In the genomic region with DNA sequence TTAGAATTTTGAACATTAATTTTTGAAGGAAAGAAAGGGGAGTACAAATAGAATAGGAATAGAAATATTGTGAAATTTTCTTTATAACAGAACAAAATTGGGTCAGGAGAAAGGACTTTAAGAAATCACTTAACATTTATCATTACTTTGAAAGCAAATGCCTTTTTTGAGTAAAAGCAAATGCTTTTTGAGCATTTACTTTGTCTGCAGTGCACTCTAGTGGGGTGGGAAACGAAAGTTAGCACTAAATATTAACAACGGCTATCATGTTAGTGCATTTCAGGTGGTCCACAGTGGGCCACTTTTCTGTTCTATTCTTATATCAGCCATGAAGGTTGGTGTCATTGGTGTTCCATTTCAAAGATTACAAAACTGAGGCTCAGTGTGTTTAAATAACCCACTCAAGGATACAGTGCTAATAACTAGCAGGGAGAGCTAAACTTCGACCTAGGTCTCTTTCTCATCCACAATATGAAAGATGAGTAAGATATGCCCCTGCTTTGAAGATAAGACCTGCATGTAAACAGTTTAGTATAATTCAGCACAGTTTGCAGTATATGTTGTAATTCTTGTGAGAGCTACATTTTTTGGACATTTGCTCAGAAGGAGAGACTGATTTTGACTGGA, we compare ENCODE assay signal across 16 cellular contexts.
"Had no signal": no experiment of that assay in that cellular context is flagged by ENCODE, and none has a peak within 500 bp of the region (broad histone marks: within the 10 kb centered on the region; RNA-seq: fewer than 3 reads in every experiment).

No MANE protein-coding gene starts in this region.

- H3K4me3 ChIP-seq: left ventricle myocardium inferior had no signal

- H3K27ac ChIP-seq: epithelial cell of prostate, left ventricle myocardium inferior had no signal

- H3K27ac Mint-ChIP-seq: activated B cell treated with CpG ODN at 0.5 μM for 24 hours; activated CD4-positive, alpha-beta T cell treated with anti-CD3 and anti-CD28 coated beads, Interleukin-2, amount 10 ng/mL, durations not matched to agents 7 days and 5 days; activated naive CD4-positive, alpha-beta T cell treated with anti-CD3 and anti-CD28 coated beads for 36 hours; activated T-helper 2 cell treated with anti-CD3 and anti-CD28 coated beads, Interferon-gamma antibody, Interleukin-2, Interleukin-4, amounts not matched to agents 10 μg/mL and 5 μg/mL and 100 μg/mL, durations not matched to agents 14 hours and 24 hours and 36 hours; natural killer cell; stimulated activated naive B cell treated with anti-CD40 and anti-IgM and Interleukin-4, amounts not matched to agents 10 μg/mL and 1 μg/mL and 100 μg/mL, for 72 hours; type B pancreatic cell had no signal

- H3K9me3 Mint-ChIP-seq: activated B cell treated with CpG ODN at 0.5 μM for 24 hours; activated CD4-positive, alpha-beta T cell treated with anti-CD3 and anti-CD28 coated beads, Interleukin-2, amount 10 ng/mL, durations not matched to agents 7 days and 5 days; activated naive CD4-positive, alpha-beta T cell treated with anti-CD3 and anti-CD28 coated beads for 36 hours; activated T-helper 2 cell treated with anti-CD3 and anti-CD28 coated beads, Interferon-gamma antibody, Interleukin-2, Interleukin-4, amounts not matched to agents 10 μg/mL and 5 μg/mL and 100 μg/mL, durations not matched to agents 14 hours and 24 hours and 36 hours; central memory CD8-positive, alpha-beta T cell; dendritic cell treated with granulocyte-macrophage colony-stimulating factor and Interleukin-4, amounts not matched to agents 40 ng/mL and 50 ng/mL, for 4 days; natural killer cell; stimulated activated naive B cell treated with anti-CD40 and anti-IgM and Interleukin-4, amounts not matched to agents 10 μg/mL and 1 μg/mL and 100 μg/mL, for 72 hours; type B pancreatic cell had no signal

- FAIRE-seq: kidney, TTC549 had no signal

- ATAC-seq: natural killer cell; stimulated activated naive B cell treated with anti-CD40 and anti-IgM and Interleukin-4, amounts not matched to agents 10 μg/mL and 1 μg/mL and 100 μg/mL, for 72 hours had no signal

- H3K9me3 ChIP-seq: left ventricle myocardium inferior had no signal

- H3K4me3 Mint-ChIP-seq: activated B cell treated with CpG ODN at 0.5 μM for 24 hours; activated CD4-positive, alpha-beta T cell treated with anti-CD3 and anti-CD28 coated beads, Interleukin-2, amount 10 ng/mL, durations not matched to agents 7 days and 5 days; activated naive CD4-positive, alpha-beta T cell treated with anti-CD3 and anti-CD28 coated beads for 36 hours; central memory CD8-positive, alpha-beta T cell; dendritic cell treated with granulocyte-macrophage colony-stimulating factor and Interleukin-4, amounts not matched to agents 40 ng/mL and 50 ng/mL, for 4 days; natural killer cell; stimulated activated naive B cell treated with anti-CD40 and anti-IgM and Interleukin-4, amounts not matched to agents 10 μg/mL and 1 μg/mL and 100 μg/mL, for 72 hours; type B pancreatic cell had no signal

- H3K27me3 Mint-ChIP-seq: activated B cell treated with CpG ODN at 0.5 μM for 24 hours; activated CD4-positive, alpha-beta T cell treated with anti-CD3 and anti-CD28 coated beads, Interleukin-2, amount 10 ng/mL, durations not matched to agents 7 days and 5 days; central memory CD8-positive, alpha-beta T cell; dendritic cell treated with granulocyte-macrophage colony-stimulating factor and Interleukin-4, amounts not matched to agents 40 ng/mL and 50 ng/mL, for 4 days; stimulated activated naive B cell treated with anti-CD40 and anti-IgM and Interleukin-4, amounts not matched to agents 10 μg/mL and 1 μg/mL and 100 μg/mL, for 72 hours; type B pancreatic cell had no signal

- H3K36me3 ChIP-seq: left ventricle myocardium inferior had no signal

- DNase-seq: activated B cell treated with CpG ODN at 0.5 μM for 24 hours; activated CD4-positive, alpha-beta T cell treated with anti-CD3 and anti-CD28 coated beads, Interleukin-2, amount 10 ng/mL, durations not matched to agents 7 days and 5 days; activated naive CD4-positive, alpha-beta T cell treated with anti-CD3 and anti-CD28 coated beads for 36 hours; kidney; left ventricle myocardium inferior; mesendoderm; natural killer cell; retina; stimulated activated naive B cell treated with anti-CD40 and anti-IgM and Interleukin-4, amounts not matched to agents 10 μg/mL and 1 μg/mL and 100 μg/mL, for 72 hours; SW 1271 had no signal

- H3K36me3 Mint-ChIP-seq: natural killer cell, type B pancreatic cell had no signal
